Comparison of ENCODE assay signal across 10 cellular contexts in the genomic region with DNA sequence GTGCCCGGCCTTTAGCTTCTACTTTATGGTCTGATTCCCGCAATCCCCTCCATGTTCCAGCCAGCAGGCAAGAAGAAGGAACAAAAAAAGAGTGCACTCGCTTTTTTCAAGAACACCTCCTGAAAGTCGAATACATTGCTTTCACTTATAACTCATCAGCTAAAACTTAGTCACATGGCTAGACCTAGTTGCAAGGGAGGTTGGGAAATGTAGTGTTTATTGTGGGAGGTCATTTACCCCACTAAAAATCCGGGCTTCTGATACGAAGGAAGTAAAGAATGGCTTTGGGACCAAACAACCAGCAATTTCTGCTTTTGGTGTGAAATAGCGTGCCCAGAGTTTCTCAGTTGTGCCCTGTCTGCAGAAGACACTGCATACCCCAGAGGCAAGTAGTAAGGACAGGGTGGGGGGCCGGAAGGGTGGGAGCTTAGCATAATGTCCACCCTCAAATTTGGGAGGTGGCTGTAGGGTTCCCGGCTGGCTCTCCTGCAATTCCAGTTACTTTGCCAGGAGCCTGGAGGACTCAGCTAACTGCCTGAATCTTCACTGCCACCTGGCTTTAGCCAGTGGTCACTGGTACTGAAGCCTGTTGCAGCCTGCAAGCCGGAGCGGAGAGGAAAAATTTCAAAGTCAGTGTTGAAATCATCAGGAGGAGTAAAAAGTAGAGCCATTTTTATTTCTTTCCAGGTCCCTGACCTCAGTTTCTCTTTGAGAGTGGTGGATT. TPM values are rescaled to one million over a fixed set of nuclear protein-coding genes. Genes with fewer than 3 reads are reported as not detected.
DNase-seq lines count a peak whose midpoint lies in the region; ATAC-seq and TF ChIP-seq lines count a peak whose summit lies in the region.
"Had no signal": no experiment of that assay in that cellular context is flagged by ENCODE, and none has a peak within 500 bp of the region (broad histone marks: within the 10 kb centered on the region; RNA-seq: fewer than 3 reads in every experiment).

No MANE protein-coding gene starts in this region.

- H3K4me1 ChIP-seq in HCT116 (ENCODE audit: control insufficient read depth in 1 of 2, insufficient read depth in 2 of 2, low read length in 2 of 2) (peaks cover 0 to 59% of the 10 kb centered on the region in 2 experiments; a peak in 2 of 4 replicates), cardiac muscle cell (ENCODE audit: low read depth) (no peaks in the 10 kb centered on the region)

- DNase-seq in HCT116 (ENCODE audit: low read depth, low spot score) (no peak), amniotic epithelial cell (ENCODE audit: low read depth) (peak; percentile 69), cardiac muscle cell (ENCODE audit: low read depth in 1 of 2, low spot score in 1 of 2) (peak; percentile 29 to 39), posterior vena cava (ENCODE audit: low spot score) (peak; percentile 77), RPMI8226 (no peak), NCI-H1417 treated with DMSO at 0.1 percent for 48 hours (lab: John Stamatoyannopoulos, UW) (no peak)
- no peak for DNase-seq in activated naive CD8-positive, alpha-beta T cell treated with anti-CD3 and anti-CD28 coated beads for 36 hours
- DNase-seq: activated B cell treated with CpG ODN at 0.5 μM for 24 hours; effector CD4-positive, alpha-beta T cell had no signal

- H3K36me3 Mint-ChIP-seq in activated naive CD8-positive, alpha-beta T cell treated with anti-CD3 and anti-CD28 coated beads for 36 hours = no peaks in the 10 kb centered on the region
- no peaks in the 10 kb centered on the region for H3K36me3 Mint-ChIP-seq in stimulated activated memory B cell treated with anti-CD40 and anti-IgM and Interleukin-4, amounts not matched to agents 10 μg/mL and 1 μg/mL and 100 μg/mL, for 72 hours

- CTCF ChIA-PET in HCT116 (lab: Charles Lee) = interaction anchor here (1.1 to 1.8 kb wide), 3 partner anchors 39 to 78 kb away, joined by 3 to 9 read pairs (median 4); no protein-coding TSS in a partner anchor

- no peak overlapping the region for H3K4me2 ChIP-seq in HCT116 (ENCODE audit: low read length)

- H3K27me3 ChIP-seq in HCT116 (ENCODE audit: insufficient read depth, low read length) (no peaks in the 10 kb centered on the region), cardiac muscle cell (no peaks in the 10 kb centered on the region)

- no peak for TF ChIP-seq POLR2A in HCT116 (IDR thresholded peaks at IDR 0.05; ENCODE audit: borderline replicate concordance, extremely low read depth, insufficient read depth, insufficient read length)

- intact Hi-C loops in HCT116 (cut with micrococcal nuclease) = loop anchor here (2.0 to 5.0 kb wide), 2 partner anchors 57 to 72 kb away; a partner anchor contains a TSS
- intact Hi-C loops in posterior vena cava (cut with DNase I) = no loop called here

- POLR2A ChIA-PET in HCT116 (lab: Charles Lee) = interaction anchor here (0.5 kb wide), 1 partner anchor 16 kb away, joined by 4 read pairs; no protein-coding TSS in a partner anchor

- H3K9me3 Mint-ChIP-seq in activated naive CD8-positive, alpha-beta T cell treated with anti-CD3 and anti-CD28 coated beads for 36 hours = no peaks in the 10 kb centered on the region
- peaks cover 4% of the 10 kb centered on the region for H3K9me3 Mint-ChIP-seq in stimulated activated memory B cell treated with anti-CD40 and anti-IgM and Interleukin-4, amounts not matched to agents 10 μg/mL and 1 μg/mL and 100 μg/mL, for 72 hours

- peak; percentile 75 for ATAC-seq in HCT116
- ATAC-seq in stimulated activated memory B cell treated with anti-CD40 and anti-IgM and Interleukin-4, amounts not matched to agents 10 μg/mL and 1 μg/mL and 100 μg/mL, for 72 hours = no peak

- no peaks in the 10 kb centered on the region for H3K79me2 ChIP-seq in HCT116 (ENCODE audit: insufficient read depth, low read length)

- no peak overlapping the region for H3K27ac ChIP-seq in HCT116 (ENCODE audit: low read depth, low read length)
- H3K27ac ChIP-seq in cardiac muscle cell = no peak overlapping the region

- no peaks in the 10 kb centered on the region for H3K9me3 ChIP-seq in HCT116 (ENCODE audit: control insufficient read depth in 1 of 2, insufficient read depth in 1 of 2, low read depth in 1 of 2, low read length in 2 of 2)
- H3K9me3 ChIP-seq in cardiac muscle cell (ENCODE audit: low read depth) = no peaks in the 10 kb centered on the region

- peak; percentile 82 for TF ChIP-seq RAD21 in HCT116 (IDR thresholded peaks at IDR 0.05; ENCODE audit: low read depth)

- RAD21 ChIA-PET in HCT116 (lab: Charles Lee; ENCODE audit: low non-redundant PET in 1 of 2, low total read pairs in 2 of 2, uncharacterized antibody in 2 of 2, unreplicated experiment in 2 of 2) = no interaction called here

- H3K9ac ChIP-seq in HCT116 (ENCODE audit: low read length) = no peak overlapping the region

- no TSS peak for BruUV-seq in HCT116 (replicated peaks; lab: Mats Ljungman, UMichigan)

- H3K4me1 Mint-ChIP-seq in activated naive CD8-positive, alpha-beta T cell treated with anti-CD3 and anti-CD28 coated beads for 36 hours = peaks cover 4% of the 10 kb centered on the region
- peaks cover 5% of the 10 kb centered on the region for H3K4me1 Mint-ChIP-seq in stimulated activated memory B cell treated with anti-CD40 and anti-IgM and Interleukin-4, amounts not matched to agents 10 μg/mL and 1 μg/mL and 100 μg/mL, for 72 hours

- no peak overlapping the region for H3K4me3 Mint-ChIP-seq in activated naive CD8-positive, alpha-beta T cell treated with anti-CD3 and anti-CD28 coated beads for 36 hours
- H3K4me3 Mint-ChIP-seq in stimulated activated memory B cell treated with anti-CD40 and anti-IgM and Interleukin-4, amounts not matched to agents 10 μg/mL and 1 μg/mL and 100 μg/mL, for 72 hours = no peak overlapping the region
- H3K4me3 Mint-ChIP-seq: activated B cell treated with CpG ODN at 0.5 μM for 24 hours had no signal

- no peak overlapping the region for H2AFZ ChIP-seq in HCT116 (ENCODE audit: low read depth, low read length, poor library complexity, severe bottlenecking)

- H3K36me3 ChIP-seq in HCT116 (ENCODE audit: control insufficient read depth in 1 of 2, insufficient read depth in 2 of 2, low read length in 2 of 2) (no peaks in the 10 kb centered on the region), cardiac muscle cell (no peaks in the 10 kb centered on the region)

- TF ChIP-seq CTCF in HCT116 (IDR thresholded peaks at IDR 0.05 in 2 of 3, conservative IDR thresholded peaks at IDR 0.05 in 1 of 3; ENCODE audit: borderline replicate concordance in 1 of 3, insufficient read depth in 1 of 3, low read depth in 2 of 3, low read length in 2 of 3) (peak; percentile 51 to 64 (median 58); a peak in 5 of 6 replicates), cardiac muscle cell (IDR thresholded peaks at IDR 0.05; ENCODE audit: low read depth, low read length) (peak; percentile 36)

- no peak overlapping the region for H3K27ac Mint-ChIP-seq in activated naive CD8-positive, alpha-beta T cell treated with anti-CD3 and anti-CD28 coated beads for 36 hours
- no peak overlapping the region for H3K27ac Mint-ChIP-seq in stimulated activated memory B cell treated with anti-CD40 and anti-IgM and Interleukin-4, amounts not matched to agents 10 μg/mL and 1 μg/mL and 100 μg/mL, for 72 hours
- H3K27ac Mint-ChIP-seq: activated B cell treated with CpG ODN at 0.5 μM for 24 hours had no signal

- H3K4me3 ChIP-seq in HCT116 (replicated peaks in 1 of 2; ENCODE audit: low read depth in 1 of 2, low read length in 2 of 2) (no peak overlapping the region), cardiac muscle cell (no peak overlapping the region)

- peaks cover 23% of the 10 kb centered on the region for H3K27me3 Mint-ChIP-seq in activated naive CD8-positive, alpha-beta T cell treated with anti-CD3 and anti-CD28 coated beads for 36 hours
- H3K27me3 Mint-ChIP-seq in stimulated activated memory B cell treated with anti-CD40 and anti-IgM and Interleukin-4, amounts not matched to agents 10 μg/mL and 1 μg/mL and 100 μg/mL, for 72 hours = peaks cover 20% of the 10 kb centered on the region

- no peaks in the 10 kb centered on the region for H4K20me1 ChIP-seq in HCT116 (ENCODE audit: insufficient read depth)

- H3K9me2 ChIP-seq in HCT116 (ENCODE audit: insufficient read depth) = no peaks in the 10 kb centered on the region

TF ChIP-seq in HCT116, 20 proteins besides CTCF, POLR2A, EP300 and RAD21:
- TF ChIP-seq CBX3 (IDR thresholded peaks at IDR 0.05; ENCODE audit: low read depth) = 0 out of 2 replicates have a peak, but pooled peaks have one; percentile 11
- no peak for TF ChIP-seq CEBPB (IDR thresholded peaks at IDR 0.05; ENCODE audit: low read depth)
TF ChIP-seq in HCT116: peak in this region for 1.

RNA-seq across cellular contexts. Expression of a gene that starts 57.7 kb away (rescaled TPM):
- total RNA-seq in HCT116 (2021; ENCODE audit: unreplicated experiment) (58.5 TPM), cardiac muscle cell (1.6 and 3.1 TPM in 2 replicates), posterior vena cava (100 to 1,000 TPM in 1 of 2 donors, 10 to 100 TPM in 1; 72.2 to 116 TPM)
- polyA plus RNA-seq in HCT116 (2012) = 52.6 and 53.3 TPM in 2 replicates
- 0.81 and 1.6 TPM in 2 replicates for polyA plus RNA-seq in cardiac muscle cell
- total RNA-seq in activated naive CD8-positive, alpha-beta T cell treated with anti-CD3 and anti-CD28 coated beads for 36 hours = under 1 TPM in 1 of 2 experiments, not detected in 1; 0.14 TPM

Comparison
In these comparisons a context has a peak if more than half of its experiments do, and no peak if none do; other contexts are left out.
1. DNase-seq: peak in amniotic epithelial cell (single experiment), cardiac muscle cell (2 of 2) and posterior vena cava (single experiment); none in HCT116 (single experiment), RPMI8226 (single experiment), activated naive CD8-positive, alpha-beta T cell treated with anti-CD3 and anti-CD28 coated beads for 36 hours (single experiment) and NCI-H1417 treated with DMSO at 0.1 percent for 48 hours (single experiment).
2. RNA of a gene that starts 57.7 kb away (total RNA-seq): 72.2 to 116 TPM in posterior vena cava and 58.5 TPM in HCT116 (single experiment); 1.6 to 3.1 TPM in cardiac muscle cell and 0.14 TPM in activated naive CD8-positive, alpha-beta T cell treated with anti-CD3 and anti-CD28 coated beads for 36 hours; every median in the first group is over 10 times any median in the second.